Comparison of ENCODE assay signal across 1 cellular context in genomic region chrX:51931761-51932160, GRCh38.
TF ChIP-seq lines count a peak whose summit lies in the region.

No MANE protein-coding gene starts in this region.

TF ChIP-seq in GM23338, 12 proteins besides CTCF, POLR2A, EP300 and RAD21 (continued from another document):
- TF ChIP-seq REST (IDR thresholded peaks at IDR 0.05; ENCODE audit: unreplicated experiment): no peak
TF ChIP-seq in GM23338: peak in this region for 0.
